ENCODE assay signal across 24 cellular contexts in genomic region chr11:84794663-84795443, GRCh38.
DNase-seq lines count a peak whose midpoint lies in the region; ATAC-seq, FAIRE-seq and TF ChIP-seq lines count a peak whose summit lies in the region.
"Had no signal": no experiment of that assay in that cellular context is flagged by ENCODE, and none has a peak within 500 bp of the region (broad histone marks: within the 10 kb centered on the region; RNA-seq: fewer than 3 reads in every experiment).

No MANE protein-coding gene starts in this region.

- TF ChIP-seq EP300 in H1 (IDR thresholded peaks at IDR 0.05; ENCODE audit: borderline replicate concordance in 1 of 2, low read depth in 2 of 2, low read length in 2 of 2): no peak
- no peak for TF ChIP-seq EP300 in sigmoid colon (IDR thresholded peaks at IDR 0.05)

- H3K56ac ChIP-seq in H1 (replicated peaks; ENCODE audit: insufficient read length, low read depth, low read length): no peak overlapping the region

- H2AFZ ChIP-seq in H1 (ENCODE audit: low read length): no peak overlapping the region
- no peak overlapping the region for H2AFZ ChIP-seq in osteoblast (ENCODE audit: low read length)
- H2AFZ ChIP-seq: GM23248 had no signal

- H4K91ac ChIP-seq in H1 (replicated peaks; ENCODE audit: insufficient read length, low read length): no peak overlapping the region

- H3K36me3 ChIP-seq in right atrium auricular region (no peaks in the 10 kb centered on the region), H1 (ENCODE audit: control insufficient read depth in 2 of 4, insufficient read depth in 4 of 4, low read length in 3 of 4) (no peaks in the 10 kb centered on the region), osteoblast (ENCODE audit: insufficient read depth, low read length) (no peaks in the 10 kb centered on the region), sigmoid colon (no peaks in the 10 kb centered on the region)
- H3K36me3 ChIP-seq: BLaER1 had no signal

- no peak overlapping the region for H3K9ac ChIP-seq in H1 (replicated peaks in 1 of 4; ENCODE audit: extremely low read depth in 1 of 4, low read depth in 3 of 4, low read length in 3 of 4)
- H3K9ac ChIP-seq: BLaER1, GM23248 had no signal

- H3K79me2 ChIP-seq in H1 (ENCODE audit: control insufficient read depth in 1 of 2, insufficient read depth in 2 of 2, low read length in 2 of 2) (no peaks in the 10 kb centered on the region), osteoblast (ENCODE audit: insufficient read depth, low read length) (no peaks in the 10 kb centered on the region)

- H3K4me3 ChIP-seq in right atrium auricular region: no peak overlapping the region
- H3K4me3 ChIP-seq in H1 (ENCODE audit: extremely low read depth in 1 of 4, insufficient read depth in 2 of 4, low read depth in 3 of 4, low read length in 4 of 4): no peak overlapping the region
- H3K4me3 ChIP-seq in osteoblast (ENCODE audit: insufficient read depth, low read length): no peak overlapping the region
- H3K4me3 ChIP-seq in sigmoid colon: no peak overlapping the region
- H3K4me3 ChIP-seq: A549, BLaER1, GM12878, GM23248 had no signal

- POLR2A ChIA-PET in H1 (lab: Charles Lee; ENCODE audit: partially characterized antibody): no interaction called here

- H3K27ac Mint-ChIP-seq in activated naive CD4-positive, alpha-beta T cell treated with anti-CD3 and anti-CD28 coated beads, Interleukin-2, amount 50 U/mL, for 72 hours: no peak overlapping the region
- H3K27ac Mint-ChIP-seq: B cell; CD4-positive, CD25-positive, alpha-beta regulatory T cell; CD8-positive, alpha-beta memory T cell; H9 had no signal

- FAIRE-seq in H1 (lab: Jason Lieb, UNC): no peak
- FAIRE-seq: A549, D721Med, GM12878, GM19239 had no signal

- H2BK15ac ChIP-seq in H1 (ENCODE audit: low read length): no peak overlapping the region

- WGBS in H1 (ENCODE audit: extremely low coverage in 1 of 2, insufficient coverage in 1 of 2, insufficient read length in 1 of 2, insufficient replicate concordance in 2 of 2, low coverage in 1 of 2, low lambda C conversion rate in 2 of 2, missing lambda C conversion rate in 1 of 2), 2 experiments: 93% methylated on average over 9 of the region's 10 CpGs; no CpG with 5 or more reads in 1 of the 2 experiments
- WGBS in sigmoid colon, 2 donors: 93 to 95% methylated on average over 10 of the region's 10 CpGs

- no peaks in the 10 kb centered on the region for H3K23me2 ChIP-seq in H1 (ENCODE audit: low read depth, low read length)

- no peak overlapping the region for H2AK5ac ChIP-seq in H1 (ENCODE audit: low read depth, low read length)

- H3K9me3 ChIP-seq in right atrium auricular region: no peaks in the 10 kb centered on the region
- no peaks in the 10 kb centered on the region for H3K9me3 ChIP-seq in H1 (ENCODE audit: insufficient read depth in 2 of 2, low read depth in 1 of 2, low read length in 1 of 2)
- no peaks in the 10 kb centered on the region for H3K9me3 ChIP-seq in osteoblast (ENCODE audit: low read depth, low read length)
- no peaks in the 10 kb centered on the region for H3K9me3 ChIP-seq in sigmoid colon
- H3K9me3 ChIP-seq: A549, BLaER1 had no signal

- H3K9me3 Mint-ChIP-seq in activated naive CD4-positive, alpha-beta T cell treated with anti-CD3 and anti-CD28 coated beads, Interleukin-2, amount 50 U/mL, for 72 hours: peaks cover 37 to 39% of the 10 kb centered on the region in 2 donors
- H3K9me3 Mint-ChIP-seq: H9 had no signal

- H3K4ac ChIP-seq in H1 (replicated peaks; ENCODE audit: insufficient read length, low read depth, low read length): no peak overlapping the region

- H3K23ac ChIP-seq in H1 (ENCODE audit: insufficient read length): no peak overlapping the region

- DNase-seq in Right ventricle myocardium inferior (ENCODE audit: missing footprints) (no peak), right atrium auricular region (ENCODE audit: low spot score) (no peak), H1 (ENCODE audit: low read depth in 1 of 2, low spot score in 2 of 2) (no peak), osteoblast (ENCODE audit: insufficient read length, low spot score, missing footprints) (peak; percentile 2), AG08395 (ENCODE audit: low spot score) (no peak), sigmoid colon (no peak)
- DNase-seq in activated naive CD4-positive, alpha-beta T cell treated with anti-CD3 and anti-CD28 coated beads, Interleukin-2, amount 50 U/mL, for 72 hours (ENCODE audit: low spot score in 2 of 2): no peak
- DNase-seq: 8988T; CD4-positive, CD25-positive, alpha-beta regulatory T cell; CD8-positive, alpha-beta memory T cell; DMS 273 treated with DMSO at 0.1 percent for 48 hours; DMS79; EL; GDM1; GM23248; H9 had no signal

- CTCF ChIA-PET in H1 (lab: Charles Lee; ENCODE audit: partially characterized antibody): interaction anchor here (0.6 to 1.9 kb wide), 9 partner anchors 14 to 796 kb away, joined by 3 to 9 read pairs (median 3); no protein-coding TSS in a partner anchor

- no peak overlapping the region for H3K27ac ChIP-seq in right atrium auricular region
- no peak overlapping the region for H3K27ac ChIP-seq in H1 (ENCODE audit: low read depth, low read length)
- H3K27ac ChIP-seq in osteoblast (ENCODE audit: low read depth, low read length): no peak overlapping the region
- no peak overlapping the region for H3K27ac ChIP-seq in sigmoid colon
- H3K27ac ChIP-seq: A549, BLaER1, C4-2B, GM23248 had no signal

- TF ChIP-seq CTCF in right atrium auricular region (IDR thresholded peaks at IDR 0.05) (no peak), H1 (IDR thresholded peaks at IDR 0.05; ENCODE audit: control extremely low read depth in 1 of 3, insufficient read depth in 1 of 3, low read depth in 1 of 3, low read length in 3 of 3) (no peak), osteoblast (IDR thresholded peaks at IDR 0.05; ENCODE audit: extremely low read depth, low read depth, low read length) (no peak), sigmoid colon (IDR thresholded peaks at IDR 0.05) (no peak)

- H3K4me2 ChIP-seq in H1 (ENCODE audit: insufficient read depth in 1 of 2, low read depth in 2 of 2, low read length in 2 of 2) (no peak overlapping the region), osteoblast (ENCODE audit: insufficient read depth, low read length) (no peak overlapping the region)
- H3K4me2 ChIP-seq: A549, BLaER1 had no signal

- no peak overlapping the region for H2BK12ac ChIP-seq in H1 (ENCODE audit: low read depth, low read length)

- no peak overlapping the region for H2BK120ac ChIP-seq in H1 (replicated peaks; ENCODE audit: low read depth, low read length)

- peak overlapping the region; percentile 68; the same call in 1 of the 2 replicates for H4K8ac ChIP-seq in H1 (ENCODE audit: extremely low read depth, insufficient read depth, low read length)

- intact Hi-C loops in Right ventricle myocardium inferior (cut with DNase I) (no loop called here), sigmoid colon (cut with DNase I) (no loop called here)

- no peak overlapping the region for H4K5ac ChIP-seq in H1 (ENCODE audit: insufficient read length, low read depth, low read length)

- no peak overlapping the region for H2BK20ac ChIP-seq in H1 (ENCODE audit: low read length)

- H4K20me1 ChIP-seq in H1 (replicated peaks in 1 of 2; ENCODE audit: control insufficient read depth in 1 of 2, insufficient read depth in 2 of 2, low read length in 2 of 2): no peaks in the 10 kb centered on the region
- no peaks in the 10 kb centered on the region for H4K20me1 ChIP-seq in osteoblast (ENCODE audit: insufficient read depth, low read length)
- H4K20me1 ChIP-seq: BLaER1 had no signal

- no peak overlapping the region for H3K14ac ChIP-seq in H1 (ENCODE audit: insufficient read length)

- no peaks in the 10 kb centered on the region for H3K79me1 ChIP-seq in H1 (ENCODE audit: low read depth, low read length)

- no peak overlapping the region for H2BK5ac ChIP-seq in H1 (ENCODE audit: low read depth, low read length)

- ATAC-seq in Right ventricle myocardium inferior: peak; percentile 20
- ATAC-seq in activated naive CD4-positive, alpha-beta T cell treated with anti-CD3 and anti-CD28 coated beads, Interleukin-2, amount 50 U/mL, for 72 hours: no peak
- ATAC-seq: A549, GM12878, HCT116 had no signal

- H3K27me3 ChIP-seq in right atrium auricular region (no peaks in the 10 kb centered on the region), H1 (replicated peaks in 1 of 4; ENCODE audit: control insufficient read depth in 3 of 4, extremely low read depth in 1 of 4, insufficient read depth in 3 of 4, low read length in 3 of 4) (no peaks in the 10 kb centered on the region), osteoblast (ENCODE audit: insufficient read depth, low read length) (no peaks in the 10 kb centered on the region), sigmoid colon (no peaks in the 10 kb centered on the region)
- H3K27me3 ChIP-seq: BLaER1 had no signal

- H3K18ac ChIP-seq in H1 (ENCODE audit: extremely low read depth, low read length): no peak overlapping the region

- H3K4me1 ChIP-seq in right atrium auricular region (no peaks in the 10 kb centered on the region), H1 (replicated peaks in 1 of 4; ENCODE audit: control insufficient read depth in 3 of 4, insufficient read depth in 4 of 4, low read length in 3 of 4) (no peaks in the 10 kb centered on the region), osteoblast (ENCODE audit: insufficient read depth, low read length) (no peaks in the 10 kb centered on the region), sigmoid colon (no peaks in the 10 kb centered on the region)
- H3K4me1 ChIP-seq: A549, BLaER1 had no signal

- no peak for TF ChIP-seq POLR2A in H1 (IDR thresholded peaks at IDR 0.05; ENCODE audit: control extremely low read depth in 1 of 2, low read depth in 2 of 2, low read length in 2 of 2)
- TF ChIP-seq POLR2A in sigmoid colon (IDR thresholded peaks at IDR 0.05): no peak

- peaks cover 12 to 23% of the 10 kb centered on the region in 2 donors for H3K36me3 Mint-ChIP-seq in activated naive CD4-positive, alpha-beta T cell treated with anti-CD3 and anti-CD28 coated beads, Interleukin-2, amount 50 U/mL, for 72 hours
- H3K36me3 Mint-ChIP-seq: CD4-positive, CD25-positive, alpha-beta regulatory T cell; CD8-positive, alpha-beta memory T cell had no signal

- TF ChIP-seq RAD21 in H1 (IDR thresholded peaks at IDR 0.05 in 1 of 2, conservative IDR thresholded peaks at IDR 0.05 in 1 of 2; ENCODE audit: low read depth in 2 of 2, low read length in 2 of 2): no peak
